ENCODE assay signal across 8 cellular contexts in genomic region chr16:68490829-68491575, GRCh38. TPM values are rescaled to one million over a fixed set of nuclear protein-coding genes. Genes with fewer than 3 reads are reported as not detected.
DNase-seq lines count a peak whose midpoint lies in the region; ATAC-seq, FAIRE-seq and TF ChIP-seq lines count a peak whose summit lies in the region.

No MANE protein-coding gene starts in this region.

- H3K36me3 ChIP-seq in H1 (ENCODE audit: control insufficient read depth in 2 of 4, insufficient read depth in 4 of 4, low read length in 3 of 4): no peaks in the 10 kb centered on the region
- no peaks in the 10 kb centered on the region for H3K36me3 ChIP-seq in psoas muscle (ENCODE audit: insufficient read depth in 1 of 2, low read depth in 1 of 2)
- no peaks in the 10 kb centered on the region for H3K36me3 ChIP-seq in tibial nerve

- H3K4me1 ChIP-seq in H1 (replicated peaks in 1 of 4; ENCODE audit: control insufficient read depth in 3 of 4, insufficient read depth in 4 of 4, low read length in 3 of 4) (peaks cover 6 to 14% (median 10%) of the 10 kb centered on the region in 4 experiments), psoas muscle (no peaks in the 10 kb centered on the region), tibial nerve (peaks cover 0 to 7% (median 0%) of the 10 kb centered on the region in 4 donors)

- H3K79me2 ChIP-seq in H1 (ENCODE audit: control insufficient read depth in 1 of 2, insufficient read depth in 2 of 2, low read length in 2 of 2): no peaks in the 10 kb centered on the region

- H3K9ac ChIP-seq in H1 (replicated peaks in 1 of 4; ENCODE audit: extremely low read depth in 1 of 4, low read depth in 3 of 4, low read length in 3 of 4): peak overlapping the region in 1 of 4 experiments; percentile 19; a peak in 1 of 7 replicates

- H4K91ac ChIP-seq in H1 (replicated peaks; ENCODE audit: insufficient read length, low read length): no peak overlapping the region

- ATAC-seq in psoas muscle: peak in 3 of 4 donors; percentile 41 to 74 (median 50)
- no peak for ATAC-seq in HG03280 (IDR thresholded peaks at IDR 0.05; ENCODE audit: unreplicated experiment)

- CTCF ChIA-PET in H1 (lab: Charles Lee; ENCODE audit: partially characterized antibody): interaction anchor here (1.0 to 1.8 kb wide), 6 partner anchors 14 to 127 kb away, joined by 3 to 7 read pairs (median 4); no protein-coding TSS in a partner anchor

- 0 out of 2 replicates have a peak overlapping the region, but pooled peaks have one; percentile 19 for H2AK5ac ChIP-seq in H1 (ENCODE audit: low read depth, low read length)

- H3K18ac ChIP-seq in H1 (ENCODE audit: extremely low read depth, low read length): no peak overlapping the region

- peaks cover 13% of the 10 kb centered on the region for H3K27me3 Mint-ChIP-seq in activated T-helper 1 cell treated with anti-CD3 and anti-CD28 coated beads, Interleukin-12 subunit alpha, Interleukin-12 subunit beta, Interleukin-2, Interleukin-4 antibody, amounts not matched to agents 30 ng/mL and 10 ng/mL and 1 ng/mL, durations not matched to agents 14 hours and 24 hours and 36 hours (ENCODE audit: insufficient read depth)

- no peaks in the 10 kb centered on the region for H3K36me3 Mint-ChIP-seq in activated T-helper 1 cell treated with anti-CD3 and anti-CD28 coated beads, Interleukin-12 subunit alpha, Interleukin-12 subunit beta, Interleukin-2, Interleukin-4 antibody, amounts not matched to agents 30 ng/mL and 10 ng/mL and 1 ng/mL, durations not matched to agents 14 hours and 24 hours and 36 hours (ENCODE audit: low read depth)

- no peak overlapping the region for H3K14ac ChIP-seq in H1 (ENCODE audit: insufficient read length)

- no peak overlapping the region for H3K4me3 Mint-ChIP-seq in activated T-helper 1 cell treated with anti-CD3 and anti-CD28 coated beads, Interleukin-12 subunit alpha, Interleukin-12 subunit beta, Interleukin-2, Interleukin-4 antibody, amounts not matched to agents 30 ng/mL and 10 ng/mL and 1 ng/mL, durations not matched to agents 14 hours and 24 hours and 36 hours

- no peak for TF ChIP-seq EP300 in H1 (IDR thresholded peaks at IDR 0.05; ENCODE audit: borderline replicate concordance in 1 of 2, low read depth in 2 of 2, low read length in 2 of 2)
- TF ChIP-seq EP300 in tibial nerve (IDR thresholded peaks at IDR 0.05): no peak

- H3K9me3 Mint-ChIP-seq in activated T-helper 1 cell treated with anti-CD3 and anti-CD28 coated beads, Interleukin-12 subunit alpha, Interleukin-12 subunit beta, Interleukin-2, Interleukin-4 antibody, amounts not matched to agents 30 ng/mL and 10 ng/mL and 1 ng/mL, durations not matched to agents 14 hours and 24 hours and 36 hours: no peaks in the 10 kb centered on the region

- DNase-seq in GM12892 (ENCODE audit: insufficient read length) (peak; percentile 42), NCI-H146 treated with DMSO at 0.1 percent for 48 hours (lab: John Stamatoyannopoulos, UW; ENCODE audit: unreplicated experiment) (peak; percentile 69), H1 (ENCODE audit: low read depth in 1 of 2, low spot score in 2 of 2) (no peak), psoas muscle (no peak), NCI-H2227 treated with DMSO at 0.1 percent for 48 hours (lab: John Stamatoyannopoulos, UW) (no peak), tibial nerve (ENCODE audit: low spot score in 2 of 2) (no peak)
- DNase-seq in activated T-helper 1 cell treated with anti-CD3 and anti-CD28 coated beads, Interleukin-12 subunit alpha, Interleukin-12 subunit beta, Interleukin-2, Interleukin-4 antibody, amounts not matched to agents 30 ng/mL and 10 ng/mL and 1 ng/mL, durations not matched to agents 14 hours and 24 hours and 36 hours (ENCODE audit: low spot score): no peak

- TF ChIP-seq CTCF in H1 (IDR thresholded peaks at IDR 0.05; ENCODE audit: control extremely low read depth in 1 of 3, insufficient read depth in 1 of 3, low read depth in 1 of 3, low read length in 3 of 3) (no peak), psoas muscle (IDR thresholded peaks at IDR 0.05) (no peak), tibial nerve (IDR thresholded peaks at IDR 0.05) (no peak)

- peak overlapping the region; percentile 4; the same call in 1 of the 2 replicates for H2BK5ac ChIP-seq in H1 (ENCODE audit: low read depth, low read length)

- no peaks in the 10 kb centered on the region; the same call in 1 of the 2 replicates for H3K23me2 ChIP-seq in H1 (ENCODE audit: low read depth, low read length)

- H3K23ac ChIP-seq in H1 (ENCODE audit: insufficient read length): no peak overlapping the region

- no peak overlapping the region for H2BK15ac ChIP-seq in H1 (ENCODE audit: low read length)

- H3K56ac ChIP-seq in H1 (replicated peaks; ENCODE audit: insufficient read length, low read depth, low read length): no peak overlapping the region

- H4K20me1 ChIP-seq in H1 (replicated peaks in 1 of 2; ENCODE audit: control insufficient read depth in 1 of 2, insufficient read depth in 2 of 2, low read length in 2 of 2): no peaks in the 10 kb centered on the region

- no peaks in the 10 kb centered on the region for H3K4me1 Mint-ChIP-seq in activated T-helper 1 cell treated with anti-CD3 and anti-CD28 coated beads, Interleukin-12 subunit alpha, Interleukin-12 subunit beta, Interleukin-2, Interleukin-4 antibody, amounts not matched to agents 30 ng/mL and 10 ng/mL and 1 ng/mL, durations not matched to agents 14 hours and 24 hours and 36 hours (ENCODE audit: low read depth)

- no peak for TF ChIP-seq RAD21 in H1 (IDR thresholded peaks at IDR 0.05 in 1 of 2, conservative IDR thresholded peaks at IDR 0.05 in 1 of 2; ENCODE audit: low read depth in 2 of 2, low read length in 2 of 2)

- POLR2A ChIA-PET in H1 (lab: Charles Lee; ENCODE audit: partially characterized antibody): interaction anchor here (0.9 to 1.3 kb wide), 2 partner anchors 10 to 22 kb away, joined by 3 read pairs; no protein-coding TSS in a partner anchor

- 75% methylated on average over 13 of the region's 13 CpGs; no CpG with 5 or more reads in 1 of the 2 experiments for WGBS in H1 (ENCODE audit: extremely low coverage in 1 of 2, insufficient coverage in 1 of 2, insufficient read length in 1 of 2, insufficient replicate concordance in 2 of 2, low coverage in 1 of 2, low lambda C conversion rate in 2 of 2, missing lambda C conversion rate in 1 of 2), 2 experiments
- 47 to 50% (median 47%) methylated on average over 13 of the region's 13 CpGs for WGBS in psoas muscle, 3 donors
- 48 to 51% methylated on average over 13 of the region's 13 CpGs for whole genome bisulfite sequencing in tibial nerve, 2 donors

- no peak overlapping the region for H3K4ac ChIP-seq in H1 (replicated peaks; ENCODE audit: insufficient read length, low read depth, low read length)

- no peaks in the 10 kb centered on the region for H3K79me1 ChIP-seq in H1 (ENCODE audit: low read depth, low read length)

- peak overlapping the region; percentile 51; the same call in 1 of the 2 replicates for H2BK20ac ChIP-seq in H1 (ENCODE audit: low read length)

- H2AFZ ChIP-seq in H1 (ENCODE audit: low read length): peak overlapping the region; percentile 81

- H2BK120ac ChIP-seq in H1 (replicated peaks; ENCODE audit: low read depth, low read length): no peak overlapping the region

- H3K27me3 ChIP-seq in H1 (replicated peaks in 1 of 4; ENCODE audit: control insufficient read depth in 3 of 4, extremely low read depth in 1 of 4, insufficient read depth in 3 of 4, low read length in 3 of 4) (no peaks in the 10 kb centered on the region), psoas muscle (ENCODE audit: insufficient read depth in 3 of 3, low read length in 2 of 3) (no peaks in the 10 kb centered on the region), tibial nerve (no peaks in the 10 kb centered on the region)

- FAIRE-seq in GM12892 (lab: Jason Lieb, UNC) (peak; percentile 87), H1 (lab: Jason Lieb, UNC) (no peak)

- H2BK12ac ChIP-seq in H1 (ENCODE audit: low read depth, low read length): peak overlapping the region; percentile 60; the same call in 1 of the 2 replicates

- H3K4me3 ChIP-seq in H1 (ENCODE audit: extremely low read depth in 1 of 4, insufficient read depth in 2 of 4, low read depth in 3 of 4, low read length in 4 of 4) (no peak overlapping the region), psoas muscle (no peak overlapping the region), tibial nerve (no peak overlapping the region)

- intact Hi-C loops in psoas muscle (cut with DNase I): no loop called here
- intact Hi-C loops in activated T-helper 1 cell treated with anti-CD3 and anti-CD28 coated beads, Interleukin-12 subunit alpha, Interleukin-12 subunit beta, Interleukin-2, Interleukin-4 antibody, amounts not matched to agents 30 ng/mL and 10 ng/mL and 1 ng/mL, durations not matched to agents 14 hours and 24 hours and 36 hours (cut with micrococcal nuclease): no loop called here

- H3K27ac Mint-ChIP-seq in activated T-helper 1 cell treated with anti-CD3 and anti-CD28 coated beads, Interleukin-12 subunit alpha, Interleukin-12 subunit beta, Interleukin-2, Interleukin-4 antibody, amounts not matched to agents 30 ng/mL and 10 ng/mL and 1 ng/mL, durations not matched to agents 14 hours and 24 hours and 36 hours: no peak overlapping the region

- TF ChIP-seq POLR2A in GM12892 (IDR thresholded peaks at IDR 0.05; ENCODE audit: low read depth, low read length): no peak
- no peak for TF ChIP-seq POLR2A in H1 (IDR thresholded peaks at IDR 0.05; ENCODE audit: control extremely low read depth in 1 of 2, low read depth in 2 of 2, low read length in 2 of 2)
- TF ChIP-seq POLR2A in tibial nerve (IDR thresholded peaks at IDR 0.05): no peak

- H3K27ac ChIP-seq in H1 (ENCODE audit: low read depth, low read length) (no peak overlapping the region), psoas muscle (no peak overlapping the region), tibial nerve (peak overlapping the region in 1 of 4 donors; percentile 48)

- 0 out of 2 replicates have a peak overlapping the region, but pooled peaks have one; percentile 46 for H4K8ac ChIP-seq in H1 (ENCODE audit: extremely low read depth, insufficient read depth, low read length)

- H3K9me3 ChIP-seq in H1 (ENCODE audit: insufficient read depth in 2 of 2, low read depth in 1 of 2, low read length in 1 of 2) (peaks cover 0 to 4% of the 10 kb centered on the region in 2 experiments; a peak in 1 of 4 replicates), psoas muscle (no peaks in the 10 kb centered on the region), tibial nerve (no peaks in the 10 kb centered on the region)

- peak overlapping the region in 1 of 2 experiments; percentile 48; a peak in 1 of 4 replicates for H3K4me2 ChIP-seq in H1 (ENCODE audit: insufficient read depth in 1 of 2, low read depth in 2 of 2, low read length in 2 of 2)

- no peak overlapping the region for H4K5ac ChIP-seq in H1 (ENCODE audit: insufficient read length, low read depth, low read length)

RNA-seq across cellular contexts. Expression of gene SMPD3, which starts 42.7 kb away (rescaled TPM):
- 0.38 TPM for polyA plus RNA-seq in GM12892 (2012; ENCODE audit: missing spikeins)
- total RNA-seq in H1 (2021; fragmentation: NEBNext Ultra II Directional; extraction: Animal tissue kit (Norgen Biotek cat#: 25700)): 1.1 and 1.3 TPM in 2 replicates
- polyA plus RNA-seq in H1 (2011; rRNA removed): 0.39 and 0.55 TPM in 2 replicates
- polyA plus RNA-seq in H1 (2011; cell fraction: cytosol; rRNA removed): 0.39 TPM
- 1.3 TPM for polyA plus RNA-seq in H1 (2011; cell fraction: nucleus; rRNA removed)
- polyA plus RNA-seq in H1 (2012, experiment 1 of 2): 1.2 to 1.8 TPM (median 1.7 TPM) in 4 replicates
- polyA plus RNA-seq in H1 (2012, experiment 2 of 2): 0.35 TPM
- polyA plus RNA-seq in H1 (2013, experiment 1 of 2): 0.39 TPM
- polyA plus RNA-seq in H1 (2013, experiment 2 of 2): 0.46 TPM
- 0.12 and 0.66 TPM in 2 replicates for polyA minus RNA-seq in H1 (2011; rRNA and poly(A)+ RNA removed)
- polyA minus RNA-seq in H1 (2011; cell fraction: cytosol; rRNA and poly(A)+ RNA removed): 1.6 TPM
- polyA minus RNA-seq in H1 (2011; cell fraction: nucleus; rRNA and poly(A)+ RNA removed): 1.1 TPM
- total RNA-seq in psoas muscle: under 1 TPM; 0.04 to 0.21 (median 0.11) TPM
- polyA plus RNA-seq in psoas muscle: under 1 TPM; 0.04 to 0.18 (median 0.08) TPM
- total RNA-seq in activated T-helper 1 cell treated with anti-CD3 and anti-CD28 coated beads, Interleukin-12 subunit alpha, Interleukin-12 subunit beta, Interleukin-2, Interleukin-4 antibody, amounts not matched to agents 30 ng/mL and 10 ng/mL and 1 ng/mL, durations not matched to agents 14 hours and 24 hours and 36 hours: 0.49 and 0.61 TPM in 2 replicates
- 1 to 10 TPM in 1 of 4 donors, under 1 TPM in 3; 0.20 to 3.3 (median 0.63) TPM for total RNA-seq in tibial nerve

RNA-seq across cellular contexts. Expression of gene ZFP90, which starts 48.1 kb away (rescaled TPM):
- 15.0 TPM for polyA plus RNA-seq in GM12892 (2012; ENCODE audit: missing spikeins)
- 15.9 and 19.1 TPM in 2 replicates for total RNA-seq in H1 (2021; fragmentation: NEBNext Ultra II Directional; extraction: Animal tissue kit (Norgen Biotek cat#: 25700))
- polyA plus RNA-seq in H1 (2011; rRNA removed) (9.2 and 10.3 TPM in 2 replicates), psoas muscle (10 to 100 TPM in 2 of 3 donors, 1 to 10 TPM in 1; 7.2 to 14.0 (median 10.8) TPM)
- polyA plus RNA-seq in H1 (2011; cell fraction: cytosol; rRNA removed): 13.3 TPM
- polyA plus RNA-seq in H1 (2011; cell fraction: nucleus; rRNA removed): 23.6 TPM
- 11.3 to 13.6 TPM (median 12.3 TPM) in 4 replicates for polyA plus RNA-seq in H1 (2012, experiment 1 of 2)
- 0.76 TPM for polyA plus RNA-seq in H1 (2012, experiment 2 of 2)
- polyA plus RNA-seq in H1 (2013, experiment 1 of 2): 18.3 TPM
- 15.1 TPM for polyA plus RNA-seq in H1 (2013, experiment 2 of 2)
- 20.7 and 25.8 TPM in 2 replicates for polyA minus RNA-seq in H1 (2011; rRNA and poly(A)+ RNA removed)
- 15.9 TPM for polyA minus RNA-seq in H1 (2011; cell fraction: cytosol; rRNA and poly(A)+ RNA removed)
- 33.8 TPM for polyA minus RNA-seq in H1 (2011; cell fraction: nucleus; rRNA and poly(A)+ RNA removed)
- total RNA-seq in psoas muscle (10 to 100 TPM in 2 of 4 donors, 1 to 10 TPM in 2; 6.9 to 11.8 (median 10.1) TPM), tibial nerve (10 to 100 TPM; 32.1 to 66.9 (median 48.2) TPM)
- 19.3 and 21.9 TPM in 2 replicates for total RNA-seq in activated T-helper 1 cell treated with anti-CD3 and anti-CD28 coated beads, Interleukin-12 subunit alpha, Interleukin-12 subunit beta, Interleukin-2, Interleukin-4 antibody, amounts not matched to agents 30 ng/mL and 10 ng/mL and 1 ng/mL, durations not matched to agents 14 hours and 24 hours and 36 hours

Comparison
In these comparisons a context has a peak if more than half of its experiments do, and no peak if none do; other contexts are left out.
1. DNase-seq: peak in GM12892 (single experiment) and NCI-H146 treated with DMSO at 0.1 percent for 48 hours (single experiment); none in H1 (0 of 2), psoas muscle (0 of 2), activated T-helper 1 cell treated with anti-CD3 and anti-CD28 coated beads, Interleukin-12 subunit alpha, Interleukin-12 subunit beta, Interleukin-2, Interleukin-4 antibody, amounts not matched to agents 30 ng/mL and 10 ng/mL and 1 ng/mL, durations not matched to agents 14 hours and 24 hours and 36 hours (single experiment), NCI-H2227 treated with DMSO at 0.1 percent for 48 hours (single experiment) and tibial nerve (0 of 2).